In genomic region chr7:5357951-5358350, GRCh38 we compare ENCODE assay signal across 22 cellular contexts.
DNase-seq lines count a peak whose midpoint lies in the region; ATAC-seq, FAIRE-seq and TF ChIP-seq lines count a peak whose summit lies in the region.
"Had no signal": no experiment of that assay in that cellular context is flagged by ENCODE, and none has a peak within 500 bp of the region (broad histone marks: within the 10 kb centered on the region; RNA-seq: fewer than 3 reads in every experiment).

No MANE protein-coding gene starts in this region.

- H3K27ac ChIP-seq in lung (ENCODE audit: low read depth in 1 of 2, low read length in 1 of 2) (no peak overlapping the region), stomach smooth muscle (ENCODE audit: low read length) (peak overlapping the region; percentile 55)
- H3K27ac ChIP-seq: BLaER1 treated with 17β-estradiol and CSF1 and Interleukin-3, amounts not matched to agents 10 nM and 100 nM; HL-60; WERI-Rb-1 had no signal

- peak; percentile 23 for FAIRE-seq in bronchial epithelial cell (lab: Jason Lieb, UNC)
- FAIRE-seq: GM12892, kidney, RCC 7860, small intestine had no signal

- H3K4me3 ChIP-seq in H7 (ENCODE audit: insufficient read depth, low read depth, low read length), result no peak overlapping the region
- H3K4me3 ChIP-seq in bronchial epithelial cell (ENCODE audit: low read depth, low read length), result no peak overlapping the region
- no peak overlapping the region for H3K4me3 ChIP-seq in lung
- no peak overlapping the region for H3K4me3 ChIP-seq in stomach smooth muscle (ENCODE audit: low read length in 2 of 2)
- H3K4me3 ChIP-seq: BLaER1 treated with 17β-estradiol and CSF1 and Interleukin-3, amounts not matched to agents 10 nM and 100 nM had no signal

- TF ChIP-seq CTCF in bronchial epithelial cell (IDR thresholded peaks at IDR 0.05; ENCODE audit: insufficient read depth, low read length, severe bottlenecking) (no peak), lung (IDR thresholded peaks at IDR 0.05; ENCODE audit: control extremely low read depth, extremely low read depth) (no peak)

- WGBS in lung, 2 donors, result 71 to 87% methylated on average over 10 of the region's 10 CpGs

- no peaks in the 10 kb centered on the region for H3K9me3 ChIP-seq in lung (ENCODE audit: control insufficient read depth in 2 of 2, insufficient read depth in 1 of 2, low read length in 1 of 2)
- H3K9me3 ChIP-seq in stomach smooth muscle (ENCODE audit: control insufficient read depth in 2 of 2, low read length in 2 of 2), result no peaks in the 10 kb centered on the region
- H3K9me3 ChIP-seq: BLaER1 treated with 17β-estradiol and CSF1 and Interleukin-3, amounts not matched to agents 10 nM and 100 nM; Caco-2 had no signal

- H3K27me3 ChIP-seq in H7 (ENCODE audit: control insufficient read depth, insufficient read depth, low read length) (no peaks in the 10 kb centered on the region), bronchial epithelial cell (ENCODE audit: control insufficient read depth, insufficient read depth, low read length) (no peaks in the 10 kb centered on the region), lung (ENCODE audit: control insufficient read depth, insufficient read depth) (no peaks in the 10 kb centered on the region), stomach smooth muscle (ENCODE audit: control insufficient read depth in 1 of 2, insufficient read depth in 2 of 2, low read length in 2 of 2) (no peaks in the 10 kb centered on the region)
- H3K27me3 ChIP-seq: BLaER1 treated with 17β-estradiol and CSF1 and Interleukin-3, amounts not matched to agents 10 nM and 100 nM had no signal

- H3K4me1 ChIP-seq in lung (ENCODE audit: control insufficient read depth in 2 of 2, insufficient read depth in 2 of 2, low read length in 2 of 2), result peaks cover 0 to 5% of the 10 kb centered on the region in 2 donors
- peaks cover 57% of the 10 kb centered on the region for H3K4me1 ChIP-seq in stomach smooth muscle (ENCODE audit: control insufficient read depth, insufficient read depth, low read length)

- DNase-seq in H7, result peak; percentile 15
- no peak for DNase-seq in bronchial epithelial cell (ENCODE audit: low read depth)
- peak; percentile 48 for DNase-seq in lung (ENCODE audit: low spot score)
- DNase-seq in activated effector memory CD4-positive, alpha-beta T cell treated with Interleukin-2 at 50 U/mL for 16 hours, result no peak
- no peak for DNase-seq in HK-2 (ENCODE audit: unreplicated experiment)
- no peak for DNase-seq in NCI-H1694 (lab: John Stamatoyannopoulos, UW)
- DNase-seq: activated naive CD8-positive, alpha-beta T cell treated with anti-CD3 and anti-CD28 coated beads for 36 hours; Caco-2; HCEC 1CT; kidney; NCI-H1092 treated with DMSO at 0.1 percent for 48 hours; NCI-H1930; NCI-H69; small intestine; WERI-Rb-1 had no signal

- H3K9ac ChIP-seq in stomach smooth muscle (ENCODE audit: low read length in 2 of 2), result no peak overlapping the region
- H3K9ac ChIP-seq: BLaER1 treated with 17β-estradiol and CSF1 and Interleukin-3, amounts not matched to agents 10 nM and 100 nM had no signal

- H3K36me3 ChIP-seq in H7 (replicated peaks; ENCODE audit: control insufficient read depth, insufficient read depth, low read length) (no peaks in the 10 kb centered on the region; the same call in none of the 2 replicates), bronchial epithelial cell (ENCODE audit: control insufficient read depth, insufficient read depth, low read length) (peaks cover 53% of the 10 kb centered on the region), lung (ENCODE audit: control insufficient read depth in 2 of 2, insufficient read depth in 2 of 2, low read length in 2 of 2) (peaks cover 13 to 61% of the 10 kb centered on the region in 2 donors), stomach smooth muscle (ENCODE audit: control insufficient read depth in 2 of 2, insufficient read depth in 2 of 2, low read length in 2 of 2) (peaks cover 40 to 54% of the 10 kb centered on the region in 2 donors)

- ATAC-seq in lung (ENCODE audit: insufficient read depth, low FRiP score) (peak; percentile 37), GM18867 (IDR thresholded peaks at IDR 0.05; ENCODE audit: unreplicated experiment) (no peak)
- ATAC-seq: activated T-helper 17 cell treated with anti-CD3 and anti-CD28 coated beads, Interleukin-2, amount 50 U/mL, for 72 hours had no signal

Comparison
In these comparisons a context has a peak if more than half of its experiments do, and no peak if none do; other contexts are left out.
1. DNase-seq: peak in H7 (single experiment) and lung (single experiment); none in bronchial epithelial cell (single experiment), activated effector memory CD4-positive, alpha-beta T cell treated with Interleukin-2 at 50 U/mL for 16 hours (single experiment), HK-2 (single experiment) and NCI-H1694 (single experiment).